Comparison of ENCODE assay signal across 8 cellular contexts in genomic region chr11:2944953-2945756, GRCh38. TPM values are rescaled to one million over a fixed set of nuclear protein-coding genes. Genes with fewer than 3 reads are reported as not detected.
DNase-seq lines count a peak whose midpoint lies in the region; ATAC-seq and TF ChIP-seq lines count a peak whose summit lies in the region.

No MANE protein-coding gene starts in this region.

- H3K27me3 Mint-ChIP-seq in HFFc6 (ENCODE audit: insufficient read depth): no peaks in the 10 kb centered on the region; the same call in 1 of the 2 replicates
- H3K27me3 Mint-ChIP-seq in activated naive CD4-positive, alpha-beta T cell treated with anti-CD3 and anti-CD28 coated beads for 36 hours (ENCODE audit: low read depth): no peaks in the 10 kb centered on the region
- H3K27me3 Mint-ChIP-seq in natural killer cell (ENCODE audit: low read depth in 2 of 2): no peaks in the 10 kb centered on the region

- peaks cover 20% of the 10 kb centered on the region for H3K36me3 Mint-ChIP-seq in HFFc6 (ENCODE audit: low read depth)
- H3K36me3 Mint-ChIP-seq in activated naive CD4-positive, alpha-beta T cell treated with anti-CD3 and anti-CD28 coated beads for 36 hours (ENCODE audit: low read depth): peaks cover 27% of the 10 kb centered on the region
- H3K36me3 Mint-ChIP-seq in natural killer cell: peaks cover 3% of the 10 kb centered on the region

- peaks cover 15 to 56% (median 46%) of the 10 kb centered on the region in 3 donors for H3K36me3 ChIP-seq in tibial artery

- ATAC-seq in natural killer cell: peak in 1 of 3 donors; percentile 20
- no peak for ATAC-seq in GM21825 (IDR thresholded peaks at IDR 0.05; ENCODE audit: unreplicated experiment)

- intact Hi-C loops in activated naive CD4-positive, alpha-beta T cell treated with anti-CD3 and anti-CD28 coated beads for 36 hours (cut with micrococcal nuclease): loop anchor here (1.0 kb wide), 1 partner anchor 45 kb away; no protein-coding TSS in a partner anchor
- intact Hi-C loops in natural killer cell (cut with micrococcal nuclease) (no loop called here), tibial artery (cut with DNase I; ENCODE audit: low total_unique reads) (no loop called here)

- H3K4me1 Mint-ChIP-seq in HFFc6 (ENCODE audit: low read depth) (peaks cover 39% of the 10 kb centered on the region), natural killer cell (peaks cover 24 to 27% of the 10 kb centered on the region in 2 donors)
- peaks cover 50% of the 10 kb centered on the region for H3K4me1 Mint-ChIP-seq in activated naive CD4-positive, alpha-beta T cell treated with anti-CD3 and anti-CD28 coated beads for 36 hours (ENCODE audit: low read depth)

- no peaks in the 10 kb centered on the region for H3K9me3 ChIP-seq in tibial artery

- no peaks in the 10 kb centered on the region for H3K27me3 ChIP-seq in tibial artery

- H3K4me1 ChIP-seq in tibial artery: peaks cover 0 to 41% (median 23%) of the 10 kb centered on the region in 4 donors

- H3K27ac Mint-ChIP-seq in HFFc6 (peak overlapping the region; percentile 55), natural killer cell (peak overlapping the region; percentile 49 to 81)
- H3K27ac Mint-ChIP-seq in activated naive CD4-positive, alpha-beta T cell treated with anti-CD3 and anti-CD28 coated beads for 36 hours: peak overlapping the region; percentile 59

- H3K4me3 ChIP-seq in fibroblast of villous mesenchyme (ENCODE audit: low read depth, low read length) (peak overlapping the region; percentile 53), tibial artery (peak overlapping the region; percentile 26 to 30)

- TF ChIP-seq CTCF in HFFc6 (IDR thresholded peaks at IDR 0.05): no peak
- no peak for TF ChIP-seq CTCF in fibroblast of villous mesenchyme (IDR thresholded peaks at IDR 0.05; ENCODE audit: insufficient read depth, low read depth, low read length)
- TF ChIP-seq CTCF in natural killer cell (IDR thresholded peaks at IDR 0.05): no peak
- TF ChIP-seq CTCF in tibial artery (IDR thresholded peaks at IDR 0.05): no peak

- CTCF ChIA-PET in activated naive CD4-positive, alpha-beta T cell treated with anti-CD3 and anti-CD28 coated beads for 36 hours (lab: Charles Lee): interaction anchor here (0.8 to 1.1 kb wide), 3 partner anchors 11 to 15 kb away, joined by 3 to 5 read pairs (median 5); no protein-coding TSS in a partner anchor

- H3K4me3 Mint-ChIP-seq in HFFc6 (peak overlapping the region; percentile 77), natural killer cell (peak overlapping the region; percentile 49)
- H3K4me3 Mint-ChIP-seq in activated naive CD4-positive, alpha-beta T cell treated with anti-CD3 and anti-CD28 coated beads for 36 hours: no peak overlapping the region

- H3K9me3 Mint-ChIP-seq in HFFc6 (no peaks in the 10 kb centered on the region), natural killer cell (no peaks in the 10 kb centered on the region)
- H3K9me3 Mint-ChIP-seq in activated naive CD4-positive, alpha-beta T cell treated with anti-CD3 and anti-CD28 coated beads for 36 hours: no peaks in the 10 kb centered on the region

- H3K27ac ChIP-seq in tibial artery: peak overlapping the region; percentile 30 to 49

- DNase-seq in HFFc6 (peak; percentile 83), fibroblast of villous mesenchyme (ENCODE audit: low read depth) (peak; percentile 95), natural killer cell (no peak), tibial artery (peak; percentile 94 to 95), NCI-H1105 (lab: John Stamatoyannopoulos, UW) (no peak), NCI-H345 treated with DMSO at 0.1 percent for 48 hours (lab: John Stamatoyannopoulos, UW; ENCODE audit: unreplicated experiment) (no peak)
- DNase-seq in activated naive CD4-positive, alpha-beta T cell treated with anti-CD3 and anti-CD28 coated beads for 36 hours: peak; percentile 77

RNA-seq across cellular contexts. Expression of gene PHLDA2, which starts 15.9 kb away (rescaled TPM):
- 100 to 1,000 TPM; 102 to 149 (median 125) TPM for total RNA-seq in HFFc6 (2021; fragmentation: NEBNext Ultra II Directional; extraction: Animal tissue kit (Norgen Biotek cat#: 25700))
- total RNA-seq in activated naive CD4-positive, alpha-beta T cell treated with anti-CD3 and anti-CD28 coated beads for 36 hours: 1 to 10 TPM; 2.8 to 3.6 TPM
- total RNA-seq in fibroblast of villous mesenchyme (7.3 and 13.2 TPM in 2 replicates), natural killer cell (1 to 10 TPM in 2 of 3 donors, under 1 TPM in 1; 0.79 to 3.2 (median 2.2) TPM)

RNA-seq across cellular contexts. Expression of gene NAP1L4, which starts 47.0 kb away (rescaled TPM):
- 100 to 1,000 TPM; 109 to 140 (median 131) TPM for total RNA-seq in HFFc6 (2021; fragmentation: NEBNext Ultra II Directional; extraction: Animal tissue kit (Norgen Biotek cat#: 25700))
- 100 to 1,000 TPM; 240 to 245 TPM for total RNA-seq in activated naive CD4-positive, alpha-beta T cell treated with anti-CD3 and anti-CD28 coated beads for 36 hours
- total RNA-seq in fibroblast of villous mesenchyme (87.6 and 121 TPM in 2 replicates), natural killer cell (100 to 1,000 TPM; 219 to 244 (median 237) TPM)

RNA-seq across cellular contexts. Expression of gene CDKN1C, which starts 59.6 kb away (rescaled TPM):
- under 1 TPM in 2 of 6 experiments, not detected in 4; 0.17 to 0.24 TPM for total RNA-seq in HFFc6 (2021; fragmentation: NEBNext Ultra II Directional; extraction: Animal tissue kit (Norgen Biotek cat#: 25700))
- total RNA-seq in activated naive CD4-positive, alpha-beta T cell treated with anti-CD3 and anti-CD28 coated beads for 36 hours: under 1 TPM; 0.17 to 0.26 TPM
- total RNA-seq in fibroblast of villous mesenchyme (3.9 and 8.7 TPM in 2 replicates), natural killer cell (10 to 100 TPM in 1 of 3 donors, 1 to 10 TPM in 2; 2.6 to 27.9 (median 6.3) TPM)

Comparison
In these comparisons a context has a peak if more than half of its experiments do, and no peak if none do; other contexts are left out.
1. DNase-seq: peak in HFFc6 (single experiment), activated naive CD4-positive, alpha-beta T cell treated with anti-CD3 and anti-CD28 coated beads for 36 hours (single experiment), fibroblast of villous mesenchyme (single experiment) and tibial artery (2 of 2); none in natural killer cell (single experiment), NCI-H1105 (single experiment) and NCI-H345 treated with DMSO at 0.1 percent for 48 hours (single experiment).
2. Peak in every context shown above with its lines, with median percentiles within 50 percentile points of each other: H3K27ac Mint-ChIP-seq.